ENCODE assay signal across 21 cellular contexts in the genomic region with DNA sequence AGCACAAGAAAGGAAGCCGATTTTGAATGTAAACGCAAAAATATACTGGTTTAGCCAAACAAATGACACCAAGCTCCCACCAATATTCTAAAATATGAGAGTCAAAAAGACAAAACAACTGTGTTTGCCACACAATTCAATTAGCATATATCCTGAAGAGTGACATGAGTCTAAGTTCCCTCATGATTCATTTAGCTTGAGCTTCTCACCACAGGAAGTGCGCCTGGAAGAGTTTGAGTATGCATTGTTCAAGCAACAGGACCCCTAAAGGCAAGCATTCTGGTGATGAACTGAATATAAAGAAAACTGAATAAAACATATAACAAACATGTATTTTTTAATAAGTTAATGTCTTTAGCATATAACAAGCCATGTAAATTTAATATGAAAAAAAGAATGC.
DNase-seq lines count a peak whose midpoint lies in the region; ATAC-seq, FAIRE-seq and TF ChIP-seq lines count a peak whose summit lies in the region.
"Had no signal": no experiment of that assay in that cellular context is flagged by ENCODE, and none has a peak within 500 bp of the region (broad histone marks: within the 10 kb centered on the region; RNA-seq: fewer than 3 reads in every experiment).

No MANE protein-coding gene starts in this region.

- H4K20me1 ChIP-seq in Loucy (ENCODE audit: insufficient read depth, low read length, poor library complexity, severe bottlenecking) (no peaks in the 10 kb centered on the region), astrocyte (ENCODE audit: insufficient read depth, low read length) (no peaks in the 10 kb centered on the region), neural progenitor cell (ENCODE audit: low read depth) (no peaks in the 10 kb centered on the region)

- H3K4me1 Mint-ChIP-seq in astrocyte (ENCODE audit: low read depth, unreplicated experiment) (peaks cover 6% of the 10 kb centered on the region), neural progenitor cell (peaks cover 3% of the 10 kb centered on the region)
- H3K4me1 Mint-ChIP-seq in CD4-positive, alpha-beta T cell (ENCODE audit: low read depth), result no peaks in the 10 kb centered on the region
- H3K4me1 Mint-ChIP-seq in naive thymus-derived CD4-positive, alpha-beta T cell, result peaks cover 4 to 13% (median 5%) of the 10 kb centered on the region in 7 donors
- H3K4me1 Mint-ChIP-seq: brain had no signal

- POLR2A ChIA-PET in CD4-positive, alpha-beta T cell (lab: Charles Lee), result interaction anchor here (0.7 kb wide), 1 partner anchor 205 kb away, joined by 4 read pairs; no protein-coding TSS in a partner anchor
- POLR2A ChIA-PET in naive thymus-derived CD4-positive, alpha-beta T cell (lab: Charles Lee), result no interaction called here

- no peak overlapping the region for H3K4me3 ChIP-seq in Loucy (ENCODE audit: low read length, poor library complexity, severe bottlenecking)
- no peak overlapping the region for H3K4me3 ChIP-seq in astrocyte (ENCODE audit: insufficient read depth, low read depth, low read length)
- no peak overlapping the region for H3K4me3 ChIP-seq in neural progenitor cell
- no peak overlapping the region for H3K4me3 ChIP-seq in WERI-Rb-1 (ENCODE audit: low read depth, low read length)
- H3K4me3 ChIP-seq in naive thymus-derived CD4-positive, alpha-beta T cell (ENCODE audit: low read length), result no peak overlapping the region
- H3K4me3 ChIP-seq: esophagus muscularis mucosa, heart right ventricle, pancreas, skin epidermis, stomach had no signal

- H3K27ac ChIP-seq in astrocyte (ENCODE audit: low read depth, low read length) (no peak overlapping the region), neural progenitor cell (no peak overlapping the region), WERI-Rb-1 (no peak overlapping the region)
- H3K27ac ChIP-seq in CD4-positive, alpha-beta T cell (ENCODE audit: low read depth, low read length), result no peak overlapping the region
- H3K27ac ChIP-seq in naive thymus-derived CD4-positive, alpha-beta T cell (ENCODE audit: low read depth, low read length), result no peak overlapping the region
- H3K27ac ChIP-seq: esophagus muscularis mucosa, heart right ventricle, pancreas, skin epidermis, stomach had no signal

- H2AFZ ChIP-seq in Loucy (ENCODE audit: low read length), result no peak overlapping the region
- no peak overlapping the region for H2AFZ ChIP-seq in astrocyte (ENCODE audit: low read depth, low read length)
- no peak overlapping the region for H2AFZ ChIP-seq in neural progenitor cell (replicated peaks)

- H3K9me3 ChIP-seq in Loucy (ENCODE audit: insufficient read depth, low read depth, low read length) (peaks cover 27% of the 10 kb centered on the region), astrocyte (ENCODE audit: insufficient read depth, low read depth, low read length) (peaks cover 5% of the 10 kb centered on the region), neural progenitor cell (ENCODE audit: low read depth) (peaks cover 4% of the 10 kb centered on the region), WERI-Rb-1 (ENCODE audit: severe bottlenecking) (peaks cover 4% of the 10 kb centered on the region)
- peaks cover 9% of the 10 kb centered on the region for H3K9me3 ChIP-seq in CD4-positive, alpha-beta T cell (ENCODE audit: control insufficient read depth, low read length)
- H3K9me3 ChIP-seq in naive thymus-derived CD4-positive, alpha-beta T cell (ENCODE audit: control insufficient read depth in 2 of 3, low read length in 3 of 3), result no peaks in the 10 kb centered on the region
- H3K9me3 ChIP-seq: BE2C, pancreas had no signal

- H3K9me3 Mint-ChIP-seq in astrocyte (ENCODE audit: unreplicated experiment) (peaks cover 16% of the 10 kb centered on the region), neural progenitor cell (peaks cover 37% of the 10 kb centered on the region)
- H3K9me3 Mint-ChIP-seq in CD4-positive, alpha-beta T cell, result peaks cover 8% of the 10 kb centered on the region
- peaks cover 6 to 40% (median 22%) of the 10 kb centered on the region in 11 donors for H3K9me3 Mint-ChIP-seq in naive thymus-derived CD4-positive, alpha-beta T cell

- H3K36me3 ChIP-seq in Loucy (ENCODE audit: insufficient read depth, low read length) (no peaks in the 10 kb centered on the region), astrocyte (ENCODE audit: insufficient read depth, low read length) (no peaks in the 10 kb centered on the region), neural progenitor cell (no peaks in the 10 kb centered on the region), WERI-Rb-1 (no peaks in the 10 kb centered on the region)
- H3K36me3 ChIP-seq in naive thymus-derived CD4-positive, alpha-beta T cell (ENCODE audit: control insufficient read depth in 2 of 3, insufficient read depth in 3 of 3, low read length in 3 of 3), result no peaks in the 10 kb centered on the region
- H3K36me3 ChIP-seq: BE2C, esophagus muscularis mucosa, heart right ventricle, pancreas, stomach had no signal

- intact Hi-C loops in CD4-positive, alpha-beta T cell (cut with DNase I, micrococcal nuclease), result no loop called here
- intact Hi-C loops in naive thymus-derived CD4-positive, alpha-beta T cell (cut with micrococcal nuclease), result no loop called here

- H3K79me2 ChIP-seq in Loucy (ENCODE audit: insufficient read depth, low read length) (no peaks in the 10 kb centered on the region), astrocyte (ENCODE audit: insufficient read depth, low read length) (no peaks in the 10 kb centered on the region), neural progenitor cell (ENCODE audit: low read depth) (no peaks in the 10 kb centered on the region)

- peak; percentile 41 for DNase-seq in ELR (ENCODE audit: low read depth)
- peak; percentile 10 for DNase-seq in astrocyte (ENCODE audit: low read depth)
- DNase-seq in neural progenitor cell (ENCODE audit: low spot score), result peak; percentile 9
- no peak for DNase-seq in WERI-Rb-1
- DNase-seq in CD4-positive, alpha-beta T cell, result no peak
- DNase-seq in naive thymus-derived CD4-positive, alpha-beta T cell, result no peak
- DNase-seq: activated CD4-positive, alpha-beta memory T cell treated with anti-CD3 and anti-CD28 coated beads for 36 hours; BE2C; heart right ventricle; KG1; left colon; NCI-H2029; NCI-H510A treated with DMSO at 0.1 percent for 48 hours; pancreas; stomach had no signal

- H3K27ac Mint-ChIP-seq in astrocyte (ENCODE audit: unreplicated experiment) (no peak overlapping the region), neural progenitor cell (no peak overlapping the region)
- no peak overlapping the region for H3K27ac Mint-ChIP-seq in CD4-positive, alpha-beta T cell
- H3K27ac Mint-ChIP-seq in naive thymus-derived CD4-positive, alpha-beta T cell, result no peak overlapping the region
- H3K27ac Mint-ChIP-seq: activated CD4-positive, alpha-beta memory T cell treated with anti-CD3 and anti-CD28 coated beads for 36 hours; brain; dendritic cell treated with granulocyte-macrophage colony-stimulating factor and Interleukin-4, amounts not matched to agents 40 ng/mL and 50 ng/mL, for 4 days had no signal

- H3K27me3 Mint-ChIP-seq in astrocyte (ENCODE audit: low read depth, unreplicated experiment) (no peaks in the 10 kb centered on the region), neural progenitor cell (ENCODE audit: insufficient read depth, low read depth) (no peaks in the 10 kb centered on the region)
- H3K27me3 Mint-ChIP-seq in CD4-positive, alpha-beta T cell, result no peaks in the 10 kb centered on the region
- no peaks in the 10 kb centered on the region for H3K27me3 Mint-ChIP-seq in naive thymus-derived CD4-positive, alpha-beta T cell
- H3K27me3 Mint-ChIP-seq: activated CD4-positive, alpha-beta memory T cell treated with anti-CD3 and anti-CD28 coated beads for 36 hours; brain; dendritic cell treated with granulocyte-macrophage colony-stimulating factor and Interleukin-4, amounts not matched to agents 40 ng/mL and 50 ng/mL, for 4 days had no signal

- H3K27me3 ChIP-seq in Loucy (ENCODE audit: insufficient read depth, low read length, poor library complexity, severe bottlenecking) (no peaks in the 10 kb centered on the region), astrocyte (ENCODE audit: insufficient read depth, low read length) (no peaks in the 10 kb centered on the region), neural progenitor cell (no peaks in the 10 kb centered on the region), WERI-Rb-1 (ENCODE audit: insufficient read depth, low read depth, severe bottlenecking) (no peaks in the 10 kb centered on the region)
- H3K27me3 ChIP-seq in CD4-positive, alpha-beta T cell (ENCODE audit: control insufficient read depth, insufficient read depth, low read length), result no peaks in the 10 kb centered on the region
- H3K27me3 ChIP-seq in naive thymus-derived CD4-positive, alpha-beta T cell (ENCODE audit: control insufficient read depth in 2 of 2, insufficient read depth in 2 of 2, low read length in 2 of 2), result no peaks in the 10 kb centered on the region
- H3K27me3 ChIP-seq: BE2C, esophagus muscularis mucosa, heart right ventricle, pancreas, stomach had no signal

- no peak for TF ChIP-seq CTCF in Loucy (conservative IDR thresholded peaks at IDR 0.05; ENCODE audit: low read length)
- no peak for TF ChIP-seq CTCF in astrocyte (IDR thresholded peaks at IDR 0.05; ENCODE audit: insufficient read depth, low read depth, low read length)
- TF ChIP-seq CTCF in neural progenitor cell (IDR thresholded peaks at IDR 0.05), result no peak
- TF ChIP-seq CTCF in WERI-Rb-1 (IDR thresholded peaks at IDR 0.05; ENCODE audit: low read depth, low read length), result no peak
- no peak for TF ChIP-seq CTCF in CD4-positive, alpha-beta T cell (IDR thresholded peaks at IDR 0.05)

- H3K9me2 ChIP-seq in Loucy (replicated peaks; ENCODE audit: low read depth, low read length), result no peaks in the 10 kb centered on the region

- H3K4me1 ChIP-seq in Loucy (ENCODE audit: insufficient read depth, low read length, poor library complexity, severe bottlenecking) (peaks cover 22% of the 10 kb centered on the region), astrocyte (ENCODE audit: insufficient read depth, low read length) (peaks cover 4% of the 10 kb centered on the region), neural progenitor cell (peaks cover 11% of the 10 kb centered on the region)
- H3K4me1 ChIP-seq in naive thymus-derived CD4-positive, alpha-beta T cell (ENCODE audit: control insufficient read depth in 2 of 2, insufficient read depth in 2 of 2, low read length in 2 of 2), result no peaks in the 10 kb centered on the region
- H3K4me1 ChIP-seq: BE2C, esophagus muscularis mucosa, heart right ventricle, pancreas, stomach had no signal

- H3K4me2 ChIP-seq in Loucy (ENCODE audit: low read depth, low read length, poor library complexity, severe bottlenecking), result peak overlapping the region; percentile 27
- no peak overlapping the region for H3K4me2 ChIP-seq in astrocyte (ENCODE audit: low read length)
- no peak overlapping the region for H3K4me2 ChIP-seq in neural progenitor cell

- H3K4me3 Mint-ChIP-seq in astrocyte (ENCODE audit: unreplicated experiment) (no peak overlapping the region), neural progenitor cell (no peak overlapping the region)
- no peak overlapping the region for H3K4me3 Mint-ChIP-seq in CD4-positive, alpha-beta T cell
- H3K4me3 Mint-ChIP-seq in naive thymus-derived CD4-positive, alpha-beta T cell, result no peak overlapping the region
- H3K4me3 Mint-ChIP-seq: activated CD4-positive, alpha-beta memory T cell treated with anti-CD3 and anti-CD28 coated beads for 36 hours; brain; dendritic cell treated with granulocyte-macrophage colony-stimulating factor and Interleukin-4, amounts not matched to agents 40 ng/mL and 50 ng/mL, for 4 days had no signal

- no peaks in the 10 kb centered on the region for H3F3A ChIP-seq in Loucy (ENCODE audit: low read depth)
- no peaks in the 10 kb centered on the region for H3F3A ChIP-seq in neural progenitor cell (ENCODE audit: low read depth)

- H3K36me3 Mint-ChIP-seq in astrocyte (ENCODE audit: low read depth, unreplicated experiment), result peaks cover 8% of the 10 kb centered on the region
- peaks cover 12% of the 10 kb centered on the region for H3K36me3 Mint-ChIP-seq in neural progenitor cell
- H3K36me3 Mint-ChIP-seq in CD4-positive, alpha-beta T cell (ENCODE audit: low read depth), result peaks cover 20% of the 10 kb centered on the region
- H3K36me3 Mint-ChIP-seq in naive thymus-derived CD4-positive, alpha-beta T cell, result peaks cover 9 to 40% (median 32%) of the 10 kb centered on the region in 5 donors

- ATAC-seq in CD4-positive, alpha-beta T cell (ENCODE audit: poor library complexity), result no peak
- no peak for ATAC-seq in naive thymus-derived CD4-positive, alpha-beta T cell
- ATAC-seq: heart right ventricle, left colon, pancreas, SK-N-SH treated with all-trans-retinoic acid at 6 μM for 48 hours had no signal

- H3K9ac ChIP-seq in Loucy (ENCODE audit: low read depth, low read length, poor library complexity, severe bottlenecking) (no peak overlapping the region), astrocyte (ENCODE audit: low read length) (no peak overlapping the region), neural progenitor cell (no peak overlapping the region)

- FAIRE-seq in astrocyte (lab: Jason Lieb, UNC), result no peak

- CTCF ChIA-PET in CD4-positive, alpha-beta T cell (lab: Charles Lee), result no interaction called here
- CTCF ChIA-PET in naive thymus-derived CD4-positive, alpha-beta T cell (lab: Charles Lee), result no interaction called here

Comparison
In these comparisons a context has a peak if more than half of its experiments do, and no peak if none do; other contexts are left out.
1. DNase-seq: peak in ELR (single experiment), astrocyte (single experiment) and neural progenitor cell (single experiment); none in WERI-Rb-1 (single experiment), CD4-positive, alpha-beta T cell (0 of 10) and naive thymus-derived CD4-positive, alpha-beta T cell (0 of 9).